In genomic region chr20:63890201-63890576, GRCh38 we compare ENCODE assay signal across 4 cellular contexts.
TF ChIP-seq lines count a peak whose summit lies in the region.

No MANE protein-coding gene starts in this region.

TF ChIP-seq in A549, 52 proteins besides CTCF, POLR2A, EP300 and RAD21:
- no peak for TF ChIP-seq POLR2AphosphoS2 (conservative IDR thresholded peaks at IDR 0.05; ENCODE audit: low read length)
- no peak for TF ChIP-seq NFE2L2 (conservative IDR thresholded peaks at IDR 0.05; ENCODE audit: low read length)
- TF ChIP-seq KDM1A (IDR thresholded peaks at IDR 0.05; ENCODE audit: low read depth) = no peak
- TF ChIP-seq CEBPB (IDR thresholded peaks at IDR 0.05) = peak; percentile 32 to 62; a peak in 3 of 4 replicates
- TF ChIP-seq CBX8 (IDR thresholded peaks at IDR 0.05) = no peak
- TF ChIP-seq HES2 (IDR thresholded peaks at IDR 0.05) = no peak

TF ChIP-seq in Ishikawa, 13 proteins besides CTCF, POLR2A, EP300 and RAD21:
- TF ChIP-seq TAF1 (IDR thresholded peaks at IDR 0.05; ENCODE audit: low read depth) = no peak
- peak; percentile 77 for TF ChIP-seq CEBPB (IDR thresholded peaks at IDR 0.05)
TF ChIP-seq in Ishikawa: peak in this region for 1.

TF ChIP-seq in HEK293T, 16 proteins besides CTCF, POLR2A, EP300 and RAD21:
- TF ChIP-seq CTBP1 (IDR thresholded peaks at IDR 0.05; ENCODE audit: borderline replicate concordance) (no peak), FOXA1 (IDR thresholded peaks at IDR 0.05) (no peak), L3MBTL2 (conservative IDR thresholded peaks at IDR 0.05) (no peak), LEF1 (IDR thresholded peaks at IDR 0.05; ENCODE audit: borderline replicate concordance) (no peak), FOXM1 (IDR thresholded peaks at IDR 0.05; ENCODE audit: borderline replicate concordance) (no peak)

TF ChIP-seq in SK-N-SH, 30 proteins besides CTCF, POLR2A, EP300 and RAD21:
- TF ChIP-seq CHD2 (IDR thresholded peaks at IDR 0.05; ENCODE audit: low read length, partially characterized antibody) (no peak), MXI1 (IDR thresholded peaks at IDR 0.05; ENCODE audit: low read depth, low read length) (no peak), PBX3 (IDR thresholded peaks at IDR 0.05) (no peak), ELF1 (IDR thresholded peaks at IDR 0.05) (no peak), FOXJ3 (CRISPR knock-in tag; IDR thresholded peaks at IDR 0.05) (no peak), SIN3A (IDR thresholded peaks at IDR 0.05; ENCODE audit: borderline replicate concordance, low read depth, low read length) (no peak), MAX (IDR thresholded peaks at IDR 0.05; ENCODE audit: low read depth) (no peak), USF1 (IDR thresholded peaks at IDR 0.05; ENCODE audit: borderline replicate concordance, low read depth) (no peak), ZBTB33 (IDR thresholded peaks at IDR 0.05; ENCODE audit: borderline replicate concordance, low read depth) (no peak), JUND (IDR thresholded peaks at IDR 0.05) (no peak), RCOR1 (IDR thresholded peaks at IDR 0.05; ENCODE audit: low read length) (no peak), FOSL2 (IDR thresholded peaks at IDR 0.05; ENCODE audit: borderline replicate concordance, low read depth) (no peak), MEF2A (IDR thresholded peaks at IDR 0.05; ENCODE audit: borderline replicate concordance, low read depth) (no peak), GATA2 (CRISPR knock-in tag; IDR thresholded peaks at IDR 0.05) (no peak), SMC3 (IDR thresholded peaks at IDR 0.05; ENCODE audit: low read depth, low read length) (no peak), YY1 (IDR thresholded peaks at IDR 0.05; ENCODE audit: low read depth) (no peak), IRF3 (IDR thresholded peaks at IDR 0.05; ENCODE audit: low read depth, low read length) (no peak)
